In genomic region chr14:73829526-73830431, GRCh38 we compare ENCODE assay signal across 1 cellular context.
A peak's percentile ranks its signal among the peaks of the same experiment; 100 is the strongest.
TF ChIP-seq lines count a peak whose summit lies in the region.

No MANE protein-coding gene starts in this region.

TF ChIP-seq in K562, 482 proteins besides CTCF, POLR2A, EP300 and RAD21 (continued from another document and continues in another):
- TF ChIP-seq PRDM10 (IDR thresholded peaks at IDR 0.05; ENCODE audit: partially characterized antibody) (no peak), ATF7 (IDR thresholded peaks at IDR 0.05) (peak; percentile 53; the same call in 1 of the 2 replicates), MTF1 (CRISPR knock-in tag; IDR thresholded peaks at IDR 0.05; ENCODE audit: borderline replicate concordance) (no peak), ESRRB (CRISPR knock-in tag; IDR thresholded peaks at IDR 0.05; ENCODE audit: borderline replicate concordance) (no peak), KLF10 (CRISPR knock-in tag; IDR thresholded peaks at IDR 0.05) (no peak), ZNF77 (CRISPR knock-in tag; IDR thresholded peaks at IDR 0.05) (no peak), HEY1 (CRISPR knock-in tag; IDR thresholded peaks at IDR 0.05; ENCODE audit: borderline replicate concordance) (no peak), MXI1 (IDR thresholded peaks at IDR 0.05; ENCODE audit: low read depth, low read length) (no peak), LEF1 (IDR thresholded peaks at IDR 0.05) (no peak), NCOA6 (IDR thresholded peaks at IDR 0.05) (no peak), ZNF696 (CRISPR knock-in tag; conservative IDR thresholded peaks at IDR 0.05) (no peak), TARDBP (IDR thresholded peaks at IDR 0.05) (no peak), POLR2H (tag; IDR thresholded peaks at IDR 0.05; ENCODE audit: low read depth) (no peak), ZFP30 (CRISPR knock-in tag; IDR thresholded peaks at IDR 0.05; ENCODE audit: borderline replicate concordance) (no peak), ZNF592 (IDR thresholded peaks at IDR 0.05) (no peak), POLR3G (IDR thresholded peaks at IDR 0.05; ENCODE audit: extremely low read depth, insufficient read length, insufficient replicate concordance) (no peak), ATF6 (CRISPR knock-in tag; IDR thresholded peaks at IDR 0.05) (no peak), PPARD (CRISPR knock-in tag; IDR thresholded peaks at IDR 0.05) (no peak), HDAC1 (IDR thresholded peaks at IDR 0.05) (no peak), SIRT6 (IDR thresholded peaks at IDR 0.05; ENCODE audit: low read depth, low read length) (no peak), TEAD4 (IDR thresholded peaks at IDR 0.05; ENCODE audit: low read length) (no peak), TEAD4 (CRISPR knock-in tag; IDR thresholded peaks at IDR 0.05; ENCODE audit: borderline replicate concordance) (no peak), SPI1 (IDR thresholded peaks at IDR 0.05; ENCODE audit: borderline replicate concordance, low read depth, low read length) (peak; percentile 97), RNF2 (IDR thresholded peaks at IDR 0.05) (no peak), ZSCAN29 (IDR thresholded peaks at IDR 0.05) (no peak), ESRRA (IDR thresholded peaks at IDR 0.05; ENCODE audit: borderline replicate concordance, low read depth) (no peak), ZNF449 (CRISPR knock-in tag; IDR thresholded peaks at IDR 0.05) (no peak), NELFE (IDR thresholded peaks at IDR 0.05; ENCODE audit: insufficient read depth, insufficient read length) (no peak), CREB1 (IDR thresholded peaks at IDR 0.05) (no peak), CREB1 (CRISPR knock-in tag; IDR thresholded peaks at IDR 0.05) (no peak), RERE (CRISPR knock-in tag; IDR thresholded peaks at IDR 0.05; ENCODE audit: borderline replicate concordance) (no peak)
